1 cellular context compared by ENCODE assay signal in genomic region chr1:100284591-100284990, GRCh38.
TF ChIP-seq lines count a peak whose summit lies in the region.

No MANE protein-coding gene starts in this region.

TF ChIP-seq in GM23338, 12 proteins besides CTCF, POLR2A, EP300 and RAD21 (continued from another document):
- TF ChIP-seq ZNF462 (CRISPR knock-in tag; IDR thresholded peaks at IDR 0.05) (no peak), STAT1 (IDR thresholded peaks at IDR 0.05; ENCODE audit: unreplicated experiment) (no peak), JUNB (IDR thresholded peaks at IDR 0.05; ENCODE audit: unreplicated experiment) (no peak), NANOG (IDR thresholded peaks at IDR 0.05; ENCODE audit: borderline replicate concordance) (no peak), EZH2 (IDR thresholded peaks at IDR 0.05; ENCODE audit: low read depth, unreplicated experiment) (no peak), REST (IDR thresholded peaks at IDR 0.05; ENCODE audit: unreplicated experiment) (no peak), ZNF114 (CRISPR knock-in tag; IDR thresholded peaks at IDR 0.05) (no peak), ETS1 (IDR thresholded peaks at IDR 0.05) (no peak), ZNF331 (CRISPR knock-in tag; IDR thresholded peaks at IDR 0.05; ENCODE audit: low read depth) (no peak), POLR2AphosphoS5 (IDR thresholded peaks at IDR 0.05; ENCODE audit: low read depth) (no peak), CREB1 (CRISPR knock-in tag; IDR thresholded peaks at IDR 0.05; ENCODE audit: low read depth) (no peak)
